16 cellular contexts compared by ENCODE assay signal in the genomic region with DNA sequence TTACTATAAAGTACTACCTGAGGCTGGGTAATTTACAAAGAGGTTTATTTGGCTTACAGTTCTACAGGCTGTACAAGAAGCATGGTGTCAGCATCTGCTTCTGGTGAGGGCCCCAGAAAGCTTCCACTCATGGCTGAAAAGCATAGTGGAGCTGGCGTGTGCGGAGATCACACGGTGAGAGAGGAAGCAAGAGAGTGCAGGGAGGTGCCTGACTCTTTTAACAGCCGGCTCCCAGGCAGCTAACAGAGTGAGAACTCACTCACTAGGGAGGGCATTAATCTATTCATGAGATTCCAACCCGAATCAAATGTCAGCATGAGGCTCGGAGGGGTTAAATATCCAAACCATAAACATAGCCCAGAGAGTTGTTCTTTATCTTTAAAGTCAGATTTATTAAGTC.
"Had no signal": no experiment of that assay in that cellular context is flagged by ENCODE, and none has a peak within 500 bp of the region (broad histone marks: within the 10 kb centered on the region; RNA-seq: fewer than 3 reads in every experiment).

No MANE protein-coding gene starts in this region.

- DNase-seq: cortex of kidney; dorsolateral prefrontal cortex; effector CD8-positive, alpha-beta T cell; foreskin melanocyte; heart left ventricle; hippocampal formation; kidney glomerular epithelial cell; mammary epithelial cell; sigmoid colon; stimulated activated CD4-positive, alpha-beta T cell treated with anti-CD3 and anti-CD28 coated beads, Interleukin-12 subunit alpha, Interleukin-12 subunit beta, amount 100 ng/mL, for 4 hours; stimulated activated naive CD4-positive, alpha-beta T cell; trophoblast cell had no signal

- H3K27ac Mint-ChIP-seq: nephron had no signal

- H3K4me3 ChIP-seq: dorsolateral prefrontal cortex, heart left ventricle, right atrium auricular region, sigmoid colon, skin epidermis had no signal

- H3K4me1 Mint-ChIP-seq: nephron had no signal

- H3K4me1 ChIP-seq: right atrium auricular region had no signal

- H3K27me3 ChIP-seq: dorsolateral prefrontal cortex, heart left ventricle, neutrophil, right atrium auricular region, sigmoid colon had no signal

- H3K36me3 ChIP-seq: heart left ventricle, neutrophil, right atrium auricular region, sigmoid colon had no signal

- H3K9me3 ChIP-seq: neutrophil, right atrium auricular region had no signal

- H3K4me3 Mint-ChIP-seq: nephron had no signal

- H3K27ac ChIP-seq: dorsolateral prefrontal cortex, heart left ventricle, neutrophil, right atrium auricular region, sigmoid colon, skin epidermis had no signal

- ATAC-seq: heart left ventricle had no signal
